In genomic region chr4:1323635-1324442, GRCh38 we compare ENCODE assay signal across 13 cellular contexts. TPM values are rescaled to one million over a fixed set of nuclear protein-coding genes. Genes with fewer than 3 reads are reported as not detected.
DNase-seq lines count a peak whose midpoint lies in the region; ATAC-seq and TF ChIP-seq lines count a peak whose summit lies in the region.
"Had no signal": no experiment of that assay in that cellular context is flagged by ENCODE, and none has a peak within 500 bp of the region (broad histone marks: within the 10 kb centered on the region; RNA-seq: fewer than 3 reads in every experiment).

No MANE protein-coding gene starts in this region.

- H3K27me3 ChIP-seq in ascending aorta (no peaks in the 10 kb centered on the region), H9 (ENCODE audit: insufficient read depth, low read length) (no peaks in the 10 kb centered on the region)

- H3K23ac ChIP-seq in H9 (ENCODE audit: insufficient read length, low read depth, low read length) = no peak overlapping the region

- H3K9me3 ChIP-seq in ascending aorta = no peaks in the 10 kb centered on the region
- H3K9me3 ChIP-seq in H9 (ENCODE audit: control insufficient read depth, low read depth, low read length) = no peaks in the 10 kb centered on the region

- H3K4me3 Mint-ChIP-seq in H9 = no peak overlapping the region
- H3K4me3 Mint-ChIP-seq: activated T-cell treated with anti-CD3 and anti-CD28 coated beads, Interleukin-2, amount 50 U/mL, for 72 hours; CD8-positive, alpha-beta memory T cell; natural killer cell had no signal

- ATAC-seq in GM19467 (IDR thresholded peaks at IDR 0.05; ENCODE audit: unreplicated experiment) = no peak
- ATAC-seq: activated T-cell treated with anti-CD3 and anti-CD28 coated beads, Interleukin-2, amount 50 U/mL, for 72 hours; natural killer cell had no signal

- H2BK5ac ChIP-seq in H9 (ENCODE audit: insufficient read length, low read length) = no peak overlapping the region

- H3K9ac ChIP-seq in H9 (ENCODE audit: extremely low read depth, insufficient read length, low read length) = no peak overlapping the region

- H4K5ac ChIP-seq in H9 (ENCODE audit: insufficient read length, low read depth, low read length) = no peak overlapping the region

- DNase-seq in AG04449 (ENCODE audit: low read depth, low spot score) (peak; percentile 80), HK-2 (ENCODE audit: unreplicated experiment) (peak; percentile 79), ascending aorta (ENCODE audit: low spot score in 2 of 2) (peak in 1 of 2 donors; percentile 77), islet precursor cell (peak; percentile 92), NCI-H2107 (lab: John Stamatoyannopoulos, UW) (no peak), HUDEP-2 (lab: John Stamatoyannopoulos, UW; ENCODE audit: unreplicated experiment in 76 of 76) (no peak), H9 (no peak)
- DNase-seq: activated T-cell treated with anti-CD3 and anti-CD28 coated beads, Interleukin-2, amount 50 U/mL, for 72 hours; MV-4-11; natural killer cell had no signal

- H3K4me3 ChIP-seq in AG04449 (ENCODE audit: low read depth, low read length) (no peak overlapping the region), ascending aorta (no peak overlapping the region)

- no peak overlapping the region for H3K4ac ChIP-seq in H9 (ENCODE audit: low read depth, low read length)

- no peak overlapping the region for H3K56ac ChIP-seq in H9 (ENCODE audit: insufficient read length, low read depth, low read length)

- H3K36me3 Mint-ChIP-seq in H9 (ENCODE audit: insufficient read depth in 1 of 3, low read depth in 3 of 3) = peaks cover 17 to 45% (median 29%) of the 10 kb centered on the region in 3 experiments; a peak in 6 of 7 replicates
- H3K36me3 Mint-ChIP-seq: natural killer cell had no signal

- H3K14ac ChIP-seq in H9 (ENCODE audit: insufficient read depth, low read length) = no peak overlapping the region

- H3K27ac ChIP-seq in ascending aorta = peak overlapping the region; percentile 56 to 73
- H3K27ac ChIP-seq in H9 (ENCODE audit: insufficient read length, low read depth, low read length) = no peak overlapping the region
- H3K27ac ChIP-seq: VCaP had no signal

- no peak overlapping the region for H2BK12ac ChIP-seq in H9 (ENCODE audit: insufficient read length, low read depth, low read length)

- peaks cover 3% of the 10 kb centered on the region for H3K79me1 ChIP-seq in H9 (ENCODE audit: insufficient read depth, low read depth, low read length, poor library complexity, severe bottlenecking)

- no peak overlapping the region for H4K91ac ChIP-seq in H9 (ENCODE audit: insufficient read length, low read depth, low read length)

- H3K4me1 Mint-ChIP-seq in H9 = no peaks in the 10 kb centered on the region

- peaks cover 0 to 8% of the 10 kb centered on the region in 2 donors for H3K4me1 ChIP-seq in ascending aorta
- H3K4me1 ChIP-seq in H9 (ENCODE audit: insufficient read depth, low read length) = no peaks in the 10 kb centered on the region

- no peak overlapping the region for H2AK5ac ChIP-seq in H9 (ENCODE audit: insufficient read length, low read length)

- WGBS in H9 (ENCODE audit: extremely low coverage, insufficient read length, low lambda C conversion rate) = 100% methylated on average over 1 of the region's 11 CpGs

- H3K18ac ChIP-seq in H9 (ENCODE audit: insufficient read length, low read depth, low read length) = no peak overlapping the region

- no peak overlapping the region for H3T11ph ChIP-seq in H9 (ENCODE audit: low read length)

- H3K27me3 Mint-ChIP-seq in H9 (ENCODE audit: low read depth) = no peaks in the 10 kb centered on the region
- H3K27me3 Mint-ChIP-seq: CD8-positive, alpha-beta memory T cell had no signal

- no peak overlapping the region for H3K27ac Mint-ChIP-seq in H9
- H3K27ac Mint-ChIP-seq: activated T-cell treated with anti-CD3 and anti-CD28 coated beads, Interleukin-2, amount 50 U/mL, for 72 hours; CD8-positive, alpha-beta memory T cell; natural killer cell had no signal

- POLR2A ChIA-PET in AG04449 (lab: Yijun Ruan, JAX) = no interaction called here

- CTCF ChIA-PET in AG04449 (lab: Yijun Ruan, JAX) = interaction anchor here (1.2 to 1.4 kb wide), 2 partner anchors 9 to 11 kb away, joined by 3 to 6 read pairs; no protein-coding TSS in a partner anchor

- H3K23me2 ChIP-seq in H9 (ENCODE audit: insufficient read length, low read depth, low read length, poor library complexity, severe bottlenecking) = no peaks in the 10 kb centered on the region

- no peaks in the 10 kb centered on the region for H4K20me1 ChIP-seq in H9 (ENCODE audit: control insufficient read depth, insufficient read depth, insufficient read length)

- intact Hi-C loops in ascending aorta (cut with DNase I) = loop anchor here (1.0 kb wide), 2 partner anchors 15 to 23 kb away; partner anchors contain the start of gene UVSSA

- no peak overlapping the region for H3K4me2 ChIP-seq in H9 (ENCODE audit: insufficient read depth, insufficient read length, low read length)

- TF ChIP-seq CTCF in AG04449 (IDR thresholded peaks at IDR 0.05; ENCODE audit: insufficient read depth, low read length, missing control alignments) = no peak
- TF ChIP-seq CTCF in ascending aorta (IDR thresholded peaks at IDR 0.05) = no peak
- no peak for TF ChIP-seq CTCF in H9 (conservative IDR thresholded peaks at IDR 0.05)

- no peak overlapping the region for H2AFZ ChIP-seq in H9 (ENCODE audit: low read length)

- H2BK120ac ChIP-seq in H9 (ENCODE audit: low read depth, low read length, poor library complexity, severe bottlenecking) = no peak overlapping the region

- H3K79me2 ChIP-seq in H9 (ENCODE audit: insufficient read depth, low read length) = no peaks in the 10 kb centered on the region

- H2BK20ac ChIP-seq in H9 (ENCODE audit: low read depth, low read length, poor library complexity, severe bottlenecking) = no peak overlapping the region

- H3K9me3 Mint-ChIP-seq in H9 = no peaks in the 10 kb centered on the region
- H3K9me3 Mint-ChIP-seq: activated T-cell treated with anti-CD3 and anti-CD28 coated beads, Interleukin-2, amount 50 U/mL, for 72 hours; CD8-positive, alpha-beta memory T cell; natural killer cell had no signal

- H4K8ac ChIP-seq in H9 (replicated peaks; ENCODE audit: insufficient read length, low read depth, low read length) = no peak overlapping the region

- H2BK15ac ChIP-seq in H9 (ENCODE audit: low read depth, low read length) = no peak overlapping the region

- H3K36me3 ChIP-seq in ascending aorta = peaks cover 24 to 51% of the 10 kb centered on the region in 2 donors

RNA-seq across cellular contexts. Expression of gene UVSSA, which starts 23.2 kb away (rescaled TPM):
- total RNA-seq in ascending aorta (56.9 TPM), H9 (2021) (15.9 and 18.3 TPM in 2 replicates)

RNA-seq across cellular contexts. Expression of gene MAEA, which starts 34.1 kb away (rescaled TPM):
- 56.3 TPM for total RNA-seq in ascending aorta
- total RNA-seq in H9 (2021) = 85.6 and 89.5 TPM in 2 replicates

Comparison
In these comparisons a context has a peak if more than half of its experiments do, and no peak if none do; other contexts are left out.
1. DNase-seq: peak in AG04449 (single experiment), HK-2 (single experiment) and islet precursor cell (single experiment); none in NCI-H2107 (single experiment), HUDEP-2 (0 of 76) and H9 (single experiment).